Comparison of ENCODE assay signal across 8 cellular contexts in genomic region chr14:50311337-50311973, GRCh38. TPM values are rescaled to one million over a fixed set of nuclear protein-coding genes. Genes with fewer than 3 reads are reported as not detected.
DNase-seq lines count a peak whose midpoint lies in the region; ATAC-seq and TF ChIP-seq lines count a peak whose summit lies in the region.

No MANE protein-coding gene starts in this region.

- 4 to 12% (median 5%) methylated on average over 16 to 18 of the region's 18 CpGs for WGBS in heart left ventricle, 4 donors
- 2 to 3% methylated on average over 18 of the region's 18 CpGs for WGBS in lung, 2 donors
- 3% methylated on average over 18 of the region's 18 CpGs for WGBS in urinary bladder

- no peak for ATAC-seq in heart left ventricle
- no peak for ATAC-seq in Right ventricle myocardium superior (ENCODE audit: poor library complexity)
- ATAC-seq in lung (ENCODE audit: insufficient read depth, low FRiP score): no peak

- peak in 6 of 12 donors; percentile 24 to 57 (median 46) for TF ChIP-seq CTCF in heart left ventricle (IDR thresholded peaks at IDR 0.05)
- peak; percentile 54 for TF ChIP-seq CTCF in brain microvascular endothelial cell (IDR thresholded peaks at IDR 0.05; ENCODE audit: low read depth, low read length, missing control alignments)
- no peak for TF ChIP-seq CTCF in lung (IDR thresholded peaks at IDR 0.05; ENCODE audit: control extremely low read depth, extremely low read depth)

- H3K36me3 ChIP-seq in heart left ventricle (no peaks in the 10 kb centered on the region), brain microvascular endothelial cell (replicated peaks) (peaks cover 3% of the 10 kb centered on the region), lung (ENCODE audit: control insufficient read depth in 2 of 2, insufficient read depth in 2 of 2, low read length in 2 of 2) (no peaks in the 10 kb centered on the region), urinary bladder (ENCODE audit: insufficient read depth) (no peaks in the 10 kb centered on the region)

- DNase-seq in heart left ventricle (no peak), Right ventricle myocardium superior (no peak), NCI-H1105 (lab: John Stamatoyannopoulos, UW) (peak; percentile 2), brain microvascular endothelial cell (no peak), lung (ENCODE audit: low spot score) (no peak), dermis blood vessel endothelial cell (no peak)
- DNase-seq in stimulated activated CD4-positive, alpha-beta T cell treated with anti-CD3 and anti-CD28 coated beads, Interleukin-2, amount 100 ng/mL, for 24 hours: no peak

- intact Hi-C loops in heart left ventricle (cut with DNase I): loop anchor here in 3 of 10 donors (5.0 kb wide), 2 partner anchors 79 to 86 kb away; partner anchors contain the start of genes SOS2 (in 3 of the 3) and CDKL1 (in 1 of the 3)
- intact Hi-C loops in Right ventricle myocardium superior (cut with DNase I): no loop called here

- H3K4me1 ChIP-seq in heart left ventricle: peaks cover 0 to 21% (median 15%) of the 10 kb centered on the region in 12 donors
- peaks cover 0 to 2% of the 10 kb centered on the region in 2 donors for H3K4me1 ChIP-seq in lung (ENCODE audit: control insufficient read depth in 2 of 2, insufficient read depth in 2 of 2, low read length in 2 of 2)
- no peaks in the 10 kb centered on the region for H3K4me1 ChIP-seq in urinary bladder (ENCODE audit: insufficient read depth)

- in situ Hi-C loops in brain microvascular endothelial cell (cut with HindIII; ENCODE audit: low pct_ligation_motif_present, low sequenced_read_pairs): no loop called here

- H3K27me3 ChIP-seq in heart left ventricle (no peaks in the 10 kb centered on the region), brain microvascular endothelial cell (replicated peaks) (no peaks in the 10 kb centered on the region), lung (ENCODE audit: control insufficient read depth, insufficient read depth) (no peaks in the 10 kb centered on the region)

- H3K9me3 ChIP-seq in heart left ventricle (no peaks in the 10 kb centered on the region), lung (ENCODE audit: control insufficient read depth in 2 of 2, insufficient read depth in 1 of 2, low read length in 1 of 2) (no peaks in the 10 kb centered on the region)

- H3K4me3 ChIP-seq in heart left ventricle (peak overlapping the region; percentile 64 to 96 (median 84)), brain microvascular endothelial cell (ENCODE audit: low read depth, low read length) (peak overlapping the region; percentile 89), lung (peak overlapping the region; percentile 87), urinary bladder (ENCODE audit: low read depth, low read length) (peak overlapping the region; percentile 71)

- TF ChIP-seq POLR2A in heart left ventricle (IDR thresholded peaks at IDR 0.05): no peak

- H3K27ac ChIP-seq in heart left ventricle: peak overlapping the region in 11 of 12 donors; percentile 88 to 95 (median 93)
- H3K27ac ChIP-seq in brain microvascular endothelial cell: peak overlapping the region; percentile 89
- peak overlapping the region; percentile 89 to 97 for H3K27ac ChIP-seq in lung (ENCODE audit: low read depth in 1 of 2, low read length in 1 of 2)
- peak overlapping the region; percentile 49 for H3K27ac ChIP-seq in urinary bladder (ENCODE audit: low read depth)

RNA-seq across cellular contexts. Expression of gene L2HGDH, which starts 0.6 kb away (rescaled TPM):
- total RNA-seq in heart left ventricle (10 to 100 TPM in 3 of 9 donors, 1 to 10 TPM in 6; 6.5 to 12.2 (median 9.1) TPM), Right ventricle myocardium superior (13.2 TPM), lung (1 to 10 TPM; 4.6 to 7.0 TPM), urinary bladder (6.7 TPM), dermis blood vessel endothelial cell (4.4 and 10.7 TPM in 2 replicates)
- polyA plus RNA-seq in heart left ventricle (10 to 100 TPM in 1 of 2 donors, 1 to 10 TPM in 1; 2.5 to 10.6 TPM), lung (1 to 10 TPM; 1.5 to 2.9 TPM), urinary bladder (4.3 TPM)

RNA-seq across cellular contexts. Expression of gene DMAC2L, which starts 0.7 kb away (rescaled TPM):
- total RNA-seq in heart left ventricle: 10 to 100 TPM; 12.6 to 29.9 (median 23.7) TPM
- polyA plus RNA-seq in heart left ventricle: 10 to 100 TPM; 16.0 to 19.8 TPM
- total RNA-seq in Right ventricle myocardium superior: 25.4 TPM
- 10 to 100 TPM in 1 of 2 donors, 1 to 10 TPM in 1; 9.9 to 19.0 TPM for total RNA-seq in lung
- polyA plus RNA-seq in lung: 10 to 100 TPM; 16.9 to 21.7 TPM
- 11.4 TPM for total RNA-seq in urinary bladder
- 15.7 TPM for polyA plus RNA-seq in urinary bladder
- 7.7 and 7.8 TPM in 2 replicates for total RNA-seq in dermis blood vessel endothelial cell
